In genomic region chr3:151230644-151231043, GRCh38 we compare ENCODE assay signal across 10 cellular contexts. TPM values are rescaled to one million over a fixed set of nuclear protein-coding genes. Genes with fewer than 3 reads are reported as not detected.
DNase-seq lines count a peak whose midpoint lies in the region; ATAC-seq, FAIRE-seq and TF ChIP-seq lines count a peak whose summit lies in the region.
"Had no signal": no experiment of that assay in that cellular context is flagged by ENCODE, and none has a peak within 500 bp of the region (broad histone marks: within the 10 kb centered on the region; RNA-seq: fewer than 3 reads in every experiment).

No MANE protein-coding gene starts in this region.

- peaks cover 50% of the 10 kb centered on the region for H3K4me1 ChIP-seq in BLaER1
- peaks cover 36% of the 10 kb centered on the region for H3K4me1 ChIP-seq in GM23248 (ENCODE audit: insufficient read depth)
- no peaks in the 10 kb centered on the region for H3K4me1 ChIP-seq in A673 (ENCODE audit: insufficient read depth, low read length, poor library complexity, severe bottlenecking)

- H3K27me3 ChIP-seq in BLaER1 (no peaks in the 10 kb centered on the region), GM23248 (replicated peaks; ENCODE audit: insufficient read depth) (no peaks in the 10 kb centered on the region), A673 (replicated peaks; ENCODE audit: insufficient read depth, low read depth, low read length, poor library complexity) (no peaks in the 10 kb centered on the region)
- H3K27me3 ChIP-seq: upper lobe of left lung had no signal

- TF ChIP-seq CTCF in D721Med (IDR thresholded peaks at IDR 0.05; ENCODE audit: insufficient read depth, missing control alignments) = no peak
- TF ChIP-seq CTCF in A673 (conservative IDR thresholded peaks at IDR 0.05; ENCODE audit: low read depth, low read length) = no peak
- no peak for TF ChIP-seq CTCF in chondrocyte (IDR thresholded peaks at IDR 0.05)

- POLR2A ChIA-PET in activated CD8-positive, alpha-beta T cell treated with anti-CD3 and anti-CD28 coated beads, Interleukin-2, amount 10 ng/mL, durations not matched to agents 7 days and 5 days (lab: Charles Lee) = interaction anchor here (1.2 kb wide), 1 partner anchor 30 kb away, joined by 4 read pairs; no protein-coding TSS in a partner anchor
- POLR2A ChIA-PET in A673 (lab: Charles Lee; ENCODE audit: low non-redundant PET) = no interaction called here

- no peak for FAIRE-seq in D721Med (lab: Jason Lieb, UNC)

- peak; percentile 53 for ATAC-seq in GM18870 (IDR thresholded peaks at IDR 0.05; ENCODE audit: unreplicated experiment)
- peak; percentile 59 for ATAC-seq in HG03159 (IDR thresholded peaks at IDR 0.05; ENCODE audit: unreplicated experiment)
- peak; percentile 38 for ATAC-seq in activated CD8-positive, alpha-beta T cell treated with anti-CD3 and anti-CD28 coated beads, Interleukin-2, amount 10 ng/mL, durations not matched to agents 7 days and 5 days

- intact Hi-C loops in A673 (cut with micrococcal nuclease; ENCODE audit: unreplicated experiment) = no loop called here

- peak overlapping the region; percentile 53 for H3K4me2 ChIP-seq in BLaER1
- H3K4me2 ChIP-seq in GM23248 (ENCODE audit: unreplicated experiment) = no peak overlapping the region

- no peaks in the 10 kb centered on the region for H3K36me3 ChIP-seq in BLaER1
- no peaks in the 10 kb centered on the region for H3K36me3 ChIP-seq in GM23248 (ENCODE audit: low read depth)
- no peaks in the 10 kb centered on the region for H3K36me3 ChIP-seq in A673 (ENCODE audit: insufficient read depth, low read length, poor library complexity, severe bottlenecking)
- H3K36me3 ChIP-seq: upper lobe of left lung had no signal

- H3K79me2 ChIP-seq in GM23248 (ENCODE audit: insufficient read depth) = no peaks in the 10 kb centered on the region

- peak overlapping the region; percentile 64 for H3K27ac Mint-ChIP-seq in activated CD8-positive, alpha-beta T cell treated with anti-CD3 and anti-CD28 coated beads, Interleukin-2, amount 10 ng/mL, durations not matched to agents 7 days and 5 days
- H3K27ac Mint-ChIP-seq in chondrocyte (ENCODE audit: unreplicated experiment) = no peak overlapping the region

- H3K9me3 ChIP-seq in BLaER1 (no peaks in the 10 kb centered on the region), GM23248 (ENCODE audit: low read depth) (no peaks in the 10 kb centered on the region), A673 (ENCODE audit: low read depth, low read length, poor library complexity, severe bottlenecking) (no peaks in the 10 kb centered on the region)
- H3K9me3 ChIP-seq: upper lobe of left lung had no signal

- BruUV-seq in A673 (replicated peaks; lab: Mats Ljungman, UMichigan) = no TSS peak

- peaks cover 6% of the 10 kb centered on the region for H3K36me3 Mint-ChIP-seq in activated CD8-positive, alpha-beta T cell treated with anti-CD3 and anti-CD28 coated beads, Interleukin-2, amount 10 ng/mL, durations not matched to agents 7 days and 5 days (ENCODE audit: low read depth)
- no peaks in the 10 kb centered on the region for H3K36me3 Mint-ChIP-seq in chondrocyte (ENCODE audit: low read depth)

- WGBS in GM23248 (ENCODE audit: low coverage in 1 of 2, low lambda C conversion rate in 2 of 2, missing lambda C conversion rate in 2 of 2), 2 experiments = 85 to 90% methylated on average over 4 of the region's 4 CpGs

- no peaks in the 10 kb centered on the region for H3K9me2 ChIP-seq in GM23248 (ENCODE audit: insufficient read depth)

- H3F3A ChIP-seq in GM23248 (ENCODE audit: insufficient read depth) = peaks cover 19% of the 10 kb centered on the region

- H3K4me1 Mint-ChIP-seq in activated CD8-positive, alpha-beta T cell treated with anti-CD3 and anti-CD28 coated beads, Interleukin-2, amount 10 ng/mL, durations not matched to agents 7 days and 5 days (ENCODE audit: low read depth) = peaks cover 54% of the 10 kb centered on the region
- peaks cover 40% of the 10 kb centered on the region for H3K4me1 Mint-ChIP-seq in chondrocyte (ENCODE audit: low read depth)

- in situ Hi-C loops in GM23248 (cut with MboI) = no loop called here

- H4K20me1 ChIP-seq in BLaER1 (no peaks in the 10 kb centered on the region), GM23248 (ENCODE audit: insufficient read depth) (no peaks in the 10 kb centered on the region)

- H3K27ac ChIP-seq in BLaER1 = no peak overlapping the region
- no peak overlapping the region for H3K27ac ChIP-seq in GM23248
- no peak overlapping the region for H3K27ac ChIP-seq in A673 (ENCODE audit: low read depth, low read length, poor library complexity, severe bottlenecking)

- no peak overlapping the region for H3K4me3 ChIP-seq in BLaER1
- H3K4me3 ChIP-seq in GM23248 = no peak overlapping the region
- no peak overlapping the region for H3K4me3 ChIP-seq in A673 (ENCODE audit: low read depth, low read length, poor library complexity, severe bottlenecking)
- H3K4me3 ChIP-seq: upper lobe of left lung had no signal

- no peak for DNase-seq in activated CD8-positive, alpha-beta T cell treated with anti-CD3 and anti-CD28 coated beads, Interleukin-2, amount 10 ng/mL, durations not matched to agents 7 days and 5 days
- DNase-seq in D721Med (ENCODE audit: insufficient read length, low spot score) (no peak), GM23248 (no peak), A673 (ENCODE audit: low spot score) (no peak), chondrocyte (ENCODE audit: low spot score) (no peak)
- DNase-seq: upper lobe of left lung had no signal

- no peak overlapping the region for H2AFZ ChIP-seq in GM23248

- H3K27me3 Mint-ChIP-seq in activated CD8-positive, alpha-beta T cell treated with anti-CD3 and anti-CD28 coated beads, Interleukin-2, amount 10 ng/mL, durations not matched to agents 7 days and 5 days (ENCODE audit: low read depth) = no peaks in the 10 kb centered on the region
- H3K27me3 Mint-ChIP-seq in chondrocyte (ENCODE audit: low read depth) = no peaks in the 10 kb centered on the region

- peak overlapping the region; percentile 27 for H3K4me3 Mint-ChIP-seq in activated CD8-positive, alpha-beta T cell treated with anti-CD3 and anti-CD28 coated beads, Interleukin-2, amount 10 ng/mL, durations not matched to agents 7 days and 5 days
- no peak overlapping the region for H3K4me3 Mint-ChIP-seq in chondrocyte (ENCODE audit: unreplicated experiment)

- H3K9ac ChIP-seq in BLaER1 (no peak overlapping the region), GM23248 (no peak overlapping the region)

- CTCF ChIA-PET in activated CD8-positive, alpha-beta T cell treated with anti-CD3 and anti-CD28 coated beads, Interleukin-2, amount 10 ng/mL, durations not matched to agents 7 days and 5 days (lab: Charles Lee) = interaction anchor here (0.9 to 13.2 kb wide), 11 partner anchors 19 to 688 kb away, joined by 3 to 408 read pairs (median 4); partner anchors contain the start of gene P2RY14
- CTCF ChIA-PET in A673 (lab: Charles Lee) = no interaction called here

- no peaks in the 10 kb centered on the region for H3K9me3 Mint-ChIP-seq in activated CD8-positive, alpha-beta T cell treated with anti-CD3 and anti-CD28 coated beads, Interleukin-2, amount 10 ng/mL, durations not matched to agents 7 days and 5 days (ENCODE audit: insufficient read depth)
- H3K9me3 Mint-ChIP-seq in chondrocyte (ENCODE audit: low read depth) = no peaks in the 10 kb centered on the region

RNA-seq across cellular contexts. Expression of gene GPR171, which starts 27.6 kb away (rescaled TPM):
- 100 to 1,000 TPM; 115 to 124 TPM for total RNA-seq in activated CD8-positive, alpha-beta T cell treated with anti-CD3 and anti-CD28 coated beads, Interleukin-2, amount 10 ng/mL, durations not matched to agents 7 days and 5 days
- not detected in 2 replicates for total RNA-seq in GM23248 (2014; rRNA removed; shearing (Covaris generic))
- polyA plus RNA-seq in GM23248 (2016; fragmentation: Nextera tagmentation; extraction: Ambion mirVana) = not detected in 2 replicates
- total RNA-seq in A673 (2021) (not detected in 2 replicates), chondrocyte (not detected in 3 replicates)
- total RNA-seq: RPMI7951 had no signal

RNA-seq across cellular contexts. Expression of gene P2RY14, which starts 47.7 kb away (rescaled TPM):
- under 1 TPM; 0.60 to 0.63 TPM for total RNA-seq in activated CD8-positive, alpha-beta T cell treated with anti-CD3 and anti-CD28 coated beads, Interleukin-2, amount 10 ng/mL, durations not matched to agents 7 days and 5 days
- total RNA-seq in GM23248 (2014; rRNA removed; shearing (Covaris generic)) = not detected in 2 replicates
- not detected in 2 replicates for polyA plus RNA-seq in GM23248 (2016; fragmentation: Nextera tagmentation; extraction: Ambion mirVana)
- not detected in 2 replicates for total RNA-seq in A673 (2021)
- not detected in 3 replicates for total RNA-seq in chondrocyte
- total RNA-seq: RPMI7951 had no signal

Comparison
In these comparisons a context has a peak if more than half of its experiments do, and no peak if none do; other contexts are left out.
1. RNA of gene GPR171, which starts 27.6 kb away (total RNA-seq): 115 to 124 TPM in activated CD8-positive, alpha-beta T cell treated with anti-CD3 and anti-CD28 coated beads, Interleukin-2, amount 10 ng/mL, durations not matched to agents 7 days and 5 days; not detected in GM23248, not detected in A673 and not detected in chondrocyte; every median in the first group is over 100 times any median in the second.
2. Peak in every context shown above with its lines, with median percentiles within 50 percentile points of each other: ATAC-seq.